Comparison of ENCODE assay signal across 1 cellular context in the genomic region with DNA sequence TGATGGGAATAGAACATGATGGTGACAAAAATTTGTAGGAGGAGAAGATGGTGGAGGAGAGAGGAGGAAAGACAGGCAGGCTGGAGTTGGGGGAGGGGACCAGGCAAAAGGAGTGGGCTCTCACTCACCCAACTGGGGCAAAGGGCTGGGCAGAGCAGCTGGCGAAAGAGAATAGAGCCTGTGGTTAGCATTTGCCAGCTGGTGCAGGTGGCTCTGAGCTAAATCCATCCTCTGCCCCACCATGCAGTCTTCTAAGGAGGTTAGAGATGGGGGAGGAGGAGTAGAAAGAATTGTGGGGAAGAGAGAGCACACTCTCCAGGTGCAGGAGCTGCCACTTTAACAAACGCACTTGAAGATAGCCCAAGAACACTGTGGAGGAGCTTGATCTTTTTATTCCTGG.
TF ChIP-seq lines count a peak whose summit lies in the region.

No MANE protein-coding gene starts in this region.

TF ChIP-seq in GM23338, 12 proteins besides CTCF, POLR2A, EP300 and RAD21:
- TF ChIP-seq, protein P1, sequence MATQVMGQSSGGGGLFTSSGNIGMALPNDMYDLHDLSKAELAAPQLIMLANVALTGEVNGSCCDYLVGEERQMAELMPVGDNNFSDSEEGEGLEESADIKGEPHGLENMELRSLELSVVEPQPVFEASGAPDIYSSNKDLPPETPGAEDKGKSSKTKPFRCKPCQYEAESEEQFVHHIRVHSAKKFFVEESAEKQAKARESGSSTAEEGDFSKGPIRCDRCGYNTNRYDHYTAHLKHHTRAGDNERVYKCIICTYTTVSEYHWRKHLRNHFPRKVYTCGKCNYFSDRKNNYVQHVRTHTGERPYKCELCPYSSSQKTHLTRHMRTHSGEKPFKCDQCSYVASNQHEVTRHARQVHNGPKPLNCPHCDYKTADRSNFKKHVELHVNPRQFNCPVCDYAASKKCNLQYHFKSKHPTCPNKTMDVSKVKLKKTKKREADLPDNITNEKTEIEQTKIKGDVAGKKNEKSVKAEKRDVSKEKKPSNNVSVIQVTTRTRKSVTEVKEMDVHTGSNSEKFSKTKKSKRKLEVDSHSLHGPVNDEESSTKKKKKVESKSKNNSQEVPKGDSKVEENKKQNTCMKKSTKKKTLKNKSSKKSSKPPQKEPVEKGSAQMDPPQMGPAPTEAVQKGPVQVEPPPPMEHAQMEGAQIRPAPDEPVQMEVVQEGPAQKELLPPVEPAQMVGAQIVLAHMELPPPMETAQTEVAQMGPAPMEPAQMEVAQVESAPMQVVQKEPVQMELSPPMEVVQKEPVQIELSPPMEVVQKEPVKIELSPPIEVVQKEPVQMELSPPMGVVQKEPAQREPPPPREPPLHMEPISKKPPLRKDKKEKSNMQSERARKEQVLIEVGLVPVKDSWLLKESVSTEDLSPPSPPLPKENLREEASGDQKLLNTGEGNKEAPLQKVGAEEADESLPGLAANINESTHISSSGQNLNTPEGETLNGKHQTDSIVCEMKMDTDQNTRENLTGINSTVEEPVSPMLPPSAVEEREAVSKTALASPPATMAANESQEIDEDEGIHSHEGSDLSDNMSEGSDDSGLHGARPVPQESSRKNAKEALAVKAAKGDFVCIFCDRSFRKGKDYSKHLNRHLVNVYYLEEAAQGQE (IDR thresholded peaks at IDR 0.05; ENCODE audit: unreplicated experiment), result no peak
- TF ChIP-seq POLR2AphosphoS5 (IDR thresholded peaks at IDR 0.05; ENCODE audit: low read depth) (no peak), JUNB (IDR thresholded peaks at IDR 0.05; ENCODE audit: unreplicated experiment) (no peak), EZH2phosphoT487 (IDR thresholded peaks at IDR 0.05; ENCODE audit: unreplicated experiment) (no peak), ZNF114 (CRISPR knock-in tag; IDR thresholded peaks at IDR 0.05) (no peak), ZNF331 (CRISPR knock-in tag; IDR thresholded peaks at IDR 0.05; ENCODE audit: low read depth) (no peak), EZH2 (IDR thresholded peaks at IDR 0.05; ENCODE audit: low read depth, unreplicated experiment) (no peak), CREB1 (CRISPR knock-in tag; IDR thresholded peaks at IDR 0.05; ENCODE audit: low read depth) (no peak), ETS1 (IDR thresholded peaks at IDR 0.05) (no peak), STAT1 (IDR thresholded peaks at IDR 0.05; ENCODE audit: unreplicated experiment) (no peak), NANOG (IDR thresholded peaks at IDR 0.05; ENCODE audit: borderline replicate concordance) (no peak)
- TF ChIP-seq, protein P2, sequence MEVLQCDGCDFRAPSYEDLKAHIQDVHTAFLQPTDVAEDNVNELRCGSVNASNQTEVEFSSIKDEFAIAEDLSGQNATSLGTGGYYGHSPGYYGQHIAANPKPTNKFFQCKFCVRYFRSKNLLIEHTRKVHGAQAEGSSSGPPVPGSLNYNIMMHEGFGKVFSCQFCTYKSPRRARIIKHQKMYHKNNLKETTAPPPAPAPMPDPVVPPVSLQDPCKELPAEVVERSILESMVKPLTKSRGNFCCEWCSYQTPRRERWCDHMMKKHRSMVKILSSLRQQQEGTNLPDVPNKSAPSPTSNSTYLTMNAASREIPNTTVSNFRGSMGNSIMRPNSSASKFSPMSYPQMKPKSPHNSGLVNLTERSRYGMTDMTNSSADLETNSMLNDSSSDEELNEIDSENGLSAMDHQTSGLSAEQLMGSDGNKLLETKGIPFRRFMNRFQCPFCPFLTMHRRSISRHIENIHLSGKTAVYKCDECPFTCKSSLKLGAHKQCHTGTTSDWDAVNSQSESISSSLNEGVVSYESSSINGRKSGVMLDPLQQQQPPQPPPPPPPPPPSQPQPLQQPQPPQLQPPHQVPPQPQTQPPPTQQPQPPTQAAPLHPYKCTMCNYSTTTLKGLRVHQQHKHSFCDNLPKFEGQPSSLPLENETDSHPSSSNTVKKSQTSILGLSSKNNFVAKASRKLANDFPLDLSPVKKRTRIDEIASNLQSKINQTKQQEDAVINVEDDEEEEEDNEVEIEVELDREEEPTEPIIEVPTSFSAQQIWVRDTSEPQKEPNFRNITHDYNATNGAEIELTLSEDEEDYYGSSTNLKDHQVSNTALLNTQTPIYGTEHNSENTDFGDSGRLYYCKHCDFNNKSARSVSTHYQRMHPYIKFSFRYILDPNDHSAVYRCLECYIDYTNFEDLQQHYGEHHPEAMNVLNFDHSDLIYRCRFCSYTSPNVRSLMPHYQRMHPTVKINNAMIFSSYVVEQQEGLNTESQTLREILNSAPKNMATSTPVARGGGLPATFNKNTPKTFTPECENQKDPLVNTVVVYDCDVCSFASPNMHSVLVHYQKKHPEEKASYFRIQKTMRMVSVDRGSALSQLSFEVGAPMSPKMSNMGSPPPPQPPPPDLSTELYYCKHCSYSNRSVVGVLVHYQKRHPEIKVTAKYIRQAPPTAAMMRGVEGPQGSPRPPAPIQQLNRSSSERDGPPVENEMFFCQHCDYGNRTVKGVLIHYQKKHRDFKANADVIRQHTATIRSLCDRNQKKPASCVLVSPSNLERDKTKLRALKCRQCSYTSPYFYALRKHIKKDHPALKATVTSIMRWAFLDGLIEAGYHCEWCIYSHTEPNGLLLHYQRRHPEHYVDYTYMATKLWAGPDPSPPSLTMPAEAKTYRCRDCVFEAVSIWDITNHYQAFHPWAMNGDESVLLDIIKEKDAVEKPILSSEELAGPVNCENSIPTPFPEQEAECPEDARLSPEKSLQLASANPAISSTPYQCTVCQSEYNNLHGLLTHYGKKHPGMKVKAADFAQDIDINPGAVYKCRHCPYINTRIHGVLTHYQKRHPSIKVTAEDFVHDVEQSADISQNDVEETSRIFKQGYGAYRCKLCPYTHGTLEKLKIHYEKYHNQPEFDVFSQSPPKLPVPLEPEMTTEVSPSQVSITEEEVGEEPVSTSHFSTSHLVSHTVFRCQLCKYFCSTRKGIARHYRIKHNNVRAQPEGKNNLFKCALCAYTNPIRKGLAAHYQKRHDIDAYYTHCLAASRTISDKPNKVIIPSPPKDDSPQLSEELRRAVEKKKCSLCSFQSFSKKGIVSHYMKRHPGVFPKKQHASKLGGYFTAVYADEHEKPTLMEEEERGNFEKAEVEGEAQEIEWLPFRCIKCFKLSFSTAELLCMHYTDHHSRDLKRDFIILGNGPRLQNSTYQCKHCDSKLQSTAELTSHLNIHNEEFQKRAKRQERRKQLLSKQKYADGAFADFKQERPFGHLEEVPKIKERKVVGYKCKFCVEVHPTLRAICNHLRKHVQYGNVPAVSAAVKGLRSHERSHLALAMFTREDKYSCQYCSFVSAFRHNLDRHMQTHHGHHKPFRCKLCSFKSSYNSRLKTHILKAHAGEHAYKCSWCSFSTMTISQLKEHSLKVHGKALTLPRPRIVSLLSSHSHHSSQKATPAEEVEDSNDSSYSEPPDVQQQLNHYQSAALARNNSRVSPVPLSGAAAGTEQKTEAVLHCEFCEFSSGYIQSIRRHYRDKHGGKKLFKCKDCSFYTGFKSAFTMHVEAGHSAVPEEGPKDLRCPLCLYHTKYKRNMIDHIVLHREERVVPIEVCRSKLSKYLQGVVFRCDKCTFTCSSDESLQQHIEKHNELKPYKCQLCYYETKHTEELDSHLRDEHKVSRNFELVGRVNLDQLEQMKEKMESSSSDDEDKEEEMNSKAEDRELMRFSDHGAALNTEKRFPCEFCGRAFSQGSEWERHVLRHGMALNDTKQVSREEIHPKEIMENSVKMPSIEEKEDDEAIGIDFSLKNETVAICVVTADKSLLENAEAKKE (CRISPR knock-in tag; IDR thresholded peaks at IDR 0.05), result no peak
